In genomic region chr10:24952701-24953349, GRCh38 we compare ENCODE assay signal across 8 cellular contexts. TPM values are rescaled to one million over a fixed set of nuclear protein-coding genes. Genes with fewer than 3 reads are reported as not detected.
DNase-seq lines count a peak whose midpoint lies in the region; ATAC-seq and TF ChIP-seq lines count a peak whose summit lies in the region.

No MANE protein-coding gene starts in this region.

- H3K4me3 ChIP-seq in iPS-15b (ENCODE audit: low read depth, low read length) (peak overlapping the region; percentile 74), skeletal muscle satellite cell (ENCODE audit: low read length) (peak overlapping the region; percentile 76)

- no peaks in the 10 kb centered on the region for H3K9me3 Mint-ChIP-seq in brain

- peak overlapping the region; percentile 74 to 88 (median 81) for H3K4me3 Mint-ChIP-seq in brain

- peaks cover 64% of the 10 kb centered on the region for H3K4me1 Mint-ChIP-seq in brain

- peak; percentile 67 for ATAC-seq in HG03520 (IDR thresholded peaks at IDR 0.05; ENCODE audit: unreplicated experiment)

- H3K4me1 ChIP-seq in iPS-15b (ENCODE audit: control insufficient read depth, insufficient read depth, low read length) (peaks cover 21% of the 10 kb centered on the region), skeletal muscle satellite cell (ENCODE audit: control insufficient read depth, insufficient read depth, low read length) (peaks cover 41% of the 10 kb centered on the region)

- no peaks in the 10 kb centered on the region for H3K36me3 Mint-ChIP-seq in brain

- H3K27me3 ChIP-seq in iPS-15b (ENCODE audit: control insufficient read depth, insufficient read depth, low read length): no peaks in the 10 kb centered on the region
- no peaks in the 10 kb centered on the region for H3K27me3 ChIP-seq in skeletal muscle satellite cell (ENCODE audit: control insufficient read depth, insufficient read depth, low read length)

- peak overlapping the region; percentile 87 to 99 (median 94) for H3K27ac Mint-ChIP-seq in brain

- TF ChIP-seq CTCF in C4-2B (conservative IDR thresholded peaks at IDR 0.05): peak; percentile 34
- TF ChIP-seq CTCF in brain (conservative IDR thresholded peaks at IDR 0.05): peak in 1 of 2 experiments; percentile 65

- H3K27me3 Mint-ChIP-seq in brain: no peaks in the 10 kb centered on the region

- H3K9ac ChIP-seq in iPS-15b (ENCODE audit: low read depth, low read length): peak overlapping the region; percentile 80
- peak overlapping the region; percentile 89 for H3K9ac ChIP-seq in skeletal muscle satellite cell (ENCODE audit: low read depth, low read length)

- H3K36me3 ChIP-seq in iPS-15b (ENCODE audit: control insufficient read depth, insufficient read depth, low read length) (no peaks in the 10 kb centered on the region), skeletal muscle satellite cell (ENCODE audit: insufficient read depth, low read length) (no peaks in the 10 kb centered on the region)

- H3K9me3 ChIP-seq in iPS-15b (ENCODE audit: control insufficient read depth, insufficient read depth, low read length): no peaks in the 10 kb centered on the region
- H3K9me3 ChIP-seq in skeletal muscle satellite cell (replicated peaks; ENCODE audit: low read length): no peaks in the 10 kb centered on the region

- peak overlapping the region; percentile 55 for H3K27ac ChIP-seq in C4-2B

- H3K4me2 ChIP-seq in skeletal muscle satellite cell (ENCODE audit: low read length): peak overlapping the region; percentile 95

- DNase-seq in GM19238 (ENCODE audit: insufficient read length, low spot score) (peak; percentile 31), T-helper 9 cell (peak; percentile 49), cortex of kidney (lab: John Stamatoyannopoulos, UW) (no peak)

RNA-seq across cellular contexts. Expression of gene PRTFDC1, which starts 0.4 kb away (rescaled TPM):
- polyA plus RNA-seq in brain (ENCODE audit: insufficient read depth, low read depth, low replicate concordance): 30.7 TPM
- total RNA-seq in skeletal muscle satellite cell (2012; rRNA removed): 4.2 and 8.1 TPM in 2 replicates
